In genomic region chr10:93751832-93752231, GRCh38 we compare ENCODE assay signal across 8 cellular contexts. TPM values are rescaled to one million over a fixed set of nuclear protein-coding genes. Genes with fewer than 3 reads are reported as not detected.
A peak's percentile ranks its signal among the peaks of the same experiment; 100 is the strongest.
DNase-seq lines count a peak whose midpoint lies in the region; ATAC-seq, FAIRE-seq and TF ChIP-seq lines count a peak whose summit lies in the region.

No MANE protein-coding gene starts in this region.

- no peaks in the 10 kb centered on the region for H3K36me3 ChIP-seq in cardiac muscle cell

- H3K4me3 ChIP-seq in cardiac muscle cell: no peak overlapping the region

- POLR2A ChIA-PET in activated B cell treated with CpG ODN at 0.5 μM for 24 hours (lab: Charles Lee): interaction anchor here (1.2 kb wide), 1 partner anchor 49 kb away, joined by 4 read pairs; the partner anchor contains the start of gene FRA10AC1

- H3K27me3 ChIP-seq in cardiac muscle cell: no peaks in the 10 kb centered on the region

- H3K27ac Mint-ChIP-seq in activated B cell treated with CpG ODN at 0.5 μM for 24 hours: no peak overlapping the region
- peak overlapping the region in 1 of 2 donors; percentile 71 for H3K27ac Mint-ChIP-seq in stimulated activated naive CD8-positive, alpha-beta T cell treated with anti-CD3 and anti-CD28 coated beads, Interleukin-15, amount 100 ng/mL, for 72 hours

- TF ChIP-seq CTCF in cardiac muscle cell (IDR thresholded peaks at IDR 0.05; ENCODE audit: low read depth, low read length) (no peak), activated B cell treated with CpG ODN at 0.5 μM for 24 hours (IDR thresholded peaks at IDR 0.05) (no peak)

- no peaks in the 10 kb centered on the region for H3K9me3 Mint-ChIP-seq in activated B cell treated with CpG ODN at 0.5 μM for 24 hours
- H3K9me3 Mint-ChIP-seq in stimulated activated naive CD8-positive, alpha-beta T cell treated with anti-CD3 and anti-CD28 coated beads, Interleukin-15, amount 100 ng/mL, for 72 hours: no peaks in the 10 kb centered on the region

- DNase-seq in cardiac muscle cell (ENCODE audit: low read depth in 1 of 2, low spot score in 1 of 2): peak; percentile 40 to 43
- no peak for DNase-seq in left ventricle myocardium superior
- no peak for DNase-seq in activated B cell treated with CpG ODN at 0.5 μM for 24 hours
- DNase-seq in iPS-NIHi11 (ENCODE audit: low spot score): peak; percentile 75
- peak; percentile 43 for DNase-seq in urothelium cell line (ENCODE audit: low spot score)
- no peak for DNase-seq in NCI-H748 treated with DMSO at 0.1 percent for 48 hours (lab: John Stamatoyannopoulos, UW)
- DNase-seq in stimulated activated naive CD8-positive, alpha-beta T cell treated with anti-CD3 and anti-CD28 coated beads, Interleukin-15, amount 100 ng/mL, for 72 hours: no peak

- CTCF ChIA-PET in activated B cell treated with CpG ODN at 0.5 μM for 24 hours (lab: Charles Lee): interaction anchor here (0.9 kb wide), 1 partner anchor 57 kb away, joined by 3 read pairs; no protein-coding TSS in a partner anchor

- no peaks in the 10 kb centered on the region for H3K36me3 Mint-ChIP-seq in activated B cell treated with CpG ODN at 0.5 μM for 24 hours (ENCODE audit: low read depth)

- H3K4me1 ChIP-seq in cardiac muscle cell (ENCODE audit: low read depth): peaks cover 6% of the 10 kb centered on the region

- no peaks in the 10 kb centered on the region for H3K9me3 ChIP-seq in cardiac muscle cell (ENCODE audit: low read depth)

- H3K27me3 Mint-ChIP-seq in activated B cell treated with CpG ODN at 0.5 μM for 24 hours: peaks cover 33% of the 10 kb centered on the region
- peaks cover 47% of the 10 kb centered on the region for H3K27me3 Mint-ChIP-seq in stimulated activated naive CD8-positive, alpha-beta T cell treated with anti-CD3 and anti-CD28 coated beads, Interleukin-15, amount 100 ng/mL, for 72 hours

- peak overlapping the region; percentile 56 for H3K4me3 Mint-ChIP-seq in activated B cell treated with CpG ODN at 0.5 μM for 24 hours
- H3K4me3 Mint-ChIP-seq in stimulated activated naive CD8-positive, alpha-beta T cell treated with anti-CD3 and anti-CD28 coated beads, Interleukin-15, amount 100 ng/mL, for 72 hours: peak overlapping the region in 1 of 2 donors; percentile 26

- no peak for ATAC-seq in left ventricle myocardium superior
- ATAC-seq in activated B cell treated with CpG ODN at 0.5 μM for 24 hours (ENCODE audit: low read depth): peak; percentile 68
- ATAC-seq in HG03439 (IDR thresholded peaks at IDR 0.05; ENCODE audit: unreplicated experiment): no peak
- no peak for ATAC-seq in stimulated activated naive CD8-positive, alpha-beta T cell treated with anti-CD3 and anti-CD28 coated beads, Interleukin-15, amount 100 ng/mL, for 72 hours

- no peak for FAIRE-seq in urothelium cell line (lab: Jason Lieb, UNC)

- intact Hi-C loops in left ventricle myocardium superior (cut with micrococcal nuclease) (no loop called here), activated B cell treated with CpG ODN at 0.5 μM for 24 hours (cut with micrococcal nuclease) (loop anchor here (1.0 kb wide), 1 partner anchor 50 kb away; the partner anchor contains the start of gene FRA10AC1)

- H3K27ac ChIP-seq in cardiac muscle cell: no peak overlapping the region

- H3K4me1 Mint-ChIP-seq in activated B cell treated with CpG ODN at 0.5 μM for 24 hours: peaks cover 8% of the 10 kb centered on the region
- H3K4me1 Mint-ChIP-seq in stimulated activated naive CD8-positive, alpha-beta T cell treated with anti-CD3 and anti-CD28 coated beads, Interleukin-15, amount 100 ng/mL, for 72 hours: peaks cover 16% of the 10 kb centered on the region

RNA-seq across cellular contexts. Expression of gene LGI1, which starts 5.9 kb away (rescaled TPM):
- total RNA-seq in cardiac muscle cell (not detected in 2 replicates), left ventricle myocardium superior (not detected), activated B cell treated with CpG ODN at 0.5 μM for 24 hours (not detected in 2 replicates)
- polyA plus RNA-seq in cardiac muscle cell: 0.29 TPM in 1 of 2 replicates, not detected in the other

RNA-seq across cellular contexts. Expression of gene FRA10AC1, which starts 49.4 kb away (rescaled TPM):
- total RNA-seq in cardiac muscle cell (4.8 and 13.5 TPM in 2 replicates), left ventricle myocardium superior (15.5 TPM), activated B cell treated with CpG ODN at 0.5 μM for 24 hours (20.3 and 24.8 TPM in 2 replicates)
- polyA plus RNA-seq in cardiac muscle cell: 18.2 and 21.6 TPM in 2 replicates

Comparison
In these comparisons a context has a peak if more than half of its experiments do, and no peak if none do; other contexts are left out.
1. DNase-seq: peak in cardiac muscle cell (2 of 2), iPS-NIHi11 (single experiment) and urothelium cell line (single experiment); none in left ventricle myocardium superior (single experiment), activated B cell treated with CpG ODN at 0.5 μM for 24 hours (single experiment), NCI-H748 treated with DMSO at 0.1 percent for 48 hours (single experiment) and stimulated activated naive CD8-positive, alpha-beta T cell treated with anti-CD3 and anti-CD28 coated beads, Interleukin-15, amount 100 ng/mL, for 72 hours (0 of 2).